In genomic region chr20:44204832-44205215, GRCh38 we compare ENCODE assay signal across 17 cellular contexts. TPM values are rescaled to one million over a fixed set of nuclear protein-coding genes. Genes with fewer than 3 reads are reported as not detected.
DNase-seq lines count a peak whose midpoint lies in the region; ATAC-seq and TF ChIP-seq lines count a peak whose summit lies in the region.
"Had no signal": no experiment of that assay in that cellular context is flagged by ENCODE, and none has a peak within 500 bp of the region (broad histone marks: within the 10 kb centered on the region; RNA-seq: fewer than 3 reads in every experiment).

No MANE protein-coding gene starts in this region.

- 89 to 93% methylated on average over 8 of the region's 10 CpGs for WGBS in mesodermal cell (ENCODE audit: insufficient coverage in 2 of 2), 2 experiments

- TF ChIP-seq CTCF in brain microvascular endothelial cell (IDR thresholded peaks at IDR 0.05; ENCODE audit: low read depth, low read length, missing control alignments) (no peak), tibial artery (IDR thresholded peaks at IDR 0.05) (no peak)

- peaks cover 74% of the 10 kb centered on the region for H3K36me3 Mint-ChIP-seq in activated T-cell treated with anti-CD3 and anti-CD28 coated beads, Interleukin-2, amount 50 U/mL, for 24 hours (ENCODE audit: low read depth)
- peaks cover 30% of the 10 kb centered on the region for H3K36me3 Mint-ChIP-seq in activated T-cell treated with anti-CD3 and anti-CD28 coated beads, Interleukin-2, amount 50 U/mL, for 4 hours (ENCODE audit: insufficient read depth)

- no peak overlapping the region for H3K4me3 Mint-ChIP-seq in activated T-cell treated with anti-CD3 and anti-CD28 coated beads, Interleukin-2, amount 50 U/mL, for 24 hours
- H3K4me3 Mint-ChIP-seq in activated T-cell treated with anti-CD3 and anti-CD28 coated beads, Interleukin-2, amount 50 U/mL, for 4 hours = no peak overlapping the region
- H3K4me3 Mint-ChIP-seq: activated naive CD8-positive, alpha-beta T cell treated with anti-CD3 and anti-CD28 coated beads, Interleukin-2, amount 10 ng/mL, durations not matched to agents 7 days and 5 days; GM23338; nephron had no signal

- no peak for ATAC-seq in activated T-cell treated with anti-CD3 and anti-CD28 coated beads, Interleukin-2, amount 50 U/mL, for 4 hours
- ATAC-seq in GM19397 (IDR thresholded peaks at IDR 0.05; ENCODE audit: unreplicated experiment) = no peak
- ATAC-seq: GM23338 had no signal

- H3K4me1 Mint-ChIP-seq in activated T-cell treated with anti-CD3 and anti-CD28 coated beads, Interleukin-2, amount 50 U/mL, for 24 hours (ENCODE audit: low read depth) = peaks cover 66% of the 10 kb centered on the region
- H3K4me1 Mint-ChIP-seq in activated T-cell treated with anti-CD3 and anti-CD28 coated beads, Interleukin-2, amount 50 U/mL, for 4 hours (ENCODE audit: low read depth) = peaks cover 61% of the 10 kb centered on the region

- no peak for DNase-seq in activated T-cell treated with anti-CD3 and anti-CD28 coated beads, Interleukin-2, amount 50 U/mL, for 24 hours
- DNase-seq in activated T-cell treated with anti-CD3 and anti-CD28 coated beads, Interleukin-2, amount 50 U/mL, for 4 hours = no peak
- DNase-seq in brain microvascular endothelial cell (no peak), tibial artery (no peak), amygdala (lab: John Stamatoyannopoulos, UW) (no peak), GOT3 (lab: John Stamatoyannopoulos, UW) (no peak)
- DNase-seq: activated CD4-positive, alpha-beta T cell treated with anti-CD3 and anti-CD28 coated beads, Interleukin-2, amount 50 U/mL, for 1 hour; activated naive CD8-positive, alpha-beta T cell treated with anti-CD3 and anti-CD28 coated beads, Interleukin-2, amount 10 ng/mL, durations not matched to agents 7 days and 5 days; NCI-H1436 treated with DMSO at 0.1 percent for 48 hours; NK-92 treated with Interleukin-12 subunit alpha and Interleukin-12 subunit beta, amount 100 ng/mL, for 24 hours; SIG-M5; testis had no signal

- peak overlapping the region; percentile 18 for H3K27ac Mint-ChIP-seq in activated T-cell treated with anti-CD3 and anti-CD28 coated beads, Interleukin-2, amount 50 U/mL, for 24 hours
- H3K27ac Mint-ChIP-seq: activated naive CD8-positive, alpha-beta T cell treated with anti-CD3 and anti-CD28 coated beads, Interleukin-2, amount 10 ng/mL, durations not matched to agents 7 days and 5 days had no signal

- H3K4me1 ChIP-seq in mesodermal cell (ENCODE audit: control insufficient read depth, insufficient read depth, low read length, poor library complexity, severe bottlenecking) = peaks cover 18% of the 10 kb centered on the region
- H3K4me1 ChIP-seq in tibial artery = peaks cover 0 to 81% (median 42%) of the 10 kb centered on the region in 4 donors

- in situ Hi-C loops in brain microvascular endothelial cell (cut with HindIII; ENCODE audit: low pct_ligation_motif_present, low sequenced_read_pairs) = no loop called here

- H3K27me3 ChIP-seq in brain microvascular endothelial cell (replicated peaks) (no peaks in the 10 kb centered on the region), tibial artery (no peaks in the 10 kb centered on the region)
- H3K27me3 ChIP-seq: testis had no signal

- H3K36me3 ChIP-seq in brain microvascular endothelial cell (replicated peaks) (peaks cover 7% of the 10 kb centered on the region), mesodermal cell (ENCODE audit: control insufficient read depth, insufficient read depth, low read length) (peaks cover 45% of the 10 kb centered on the region), tibial artery (peaks cover 26 to 44% (median 37%) of the 10 kb centered on the region in 3 donors)

- H3K9me3 ChIP-seq in mesodermal cell (ENCODE audit: control insufficient read depth, low read length) = no peaks in the 10 kb centered on the region
- H3K9me3 ChIP-seq in tibial artery = no peaks in the 10 kb centered on the region
- H3K9me3 ChIP-seq: testis had no signal

- no peak overlapping the region for H3K4me3 ChIP-seq in brain microvascular endothelial cell (ENCODE audit: low read depth, low read length)
- no peak overlapping the region for H3K4me3 ChIP-seq in mesodermal cell (ENCODE audit: extremely low read depth, insufficient read depth, low read length, poor library complexity, severe bottlenecking)
- no peak overlapping the region for H3K4me3 ChIP-seq in tibial artery
- H3K4me3 ChIP-seq: GM23338, testis had no signal

- no peaks in the 10 kb centered on the region for H3K27me3 Mint-ChIP-seq in activated T-cell treated with anti-CD3 and anti-CD28 coated beads, Interleukin-2, amount 50 U/mL, for 24 hours
- H3K27me3 Mint-ChIP-seq in activated T-cell treated with anti-CD3 and anti-CD28 coated beads, Interleukin-2, amount 50 U/mL, for 4 hours (ENCODE audit: low read depth) = no peaks in the 10 kb centered on the region
- H3K27me3 Mint-ChIP-seq: activated naive CD8-positive, alpha-beta T cell treated with anti-CD3 and anti-CD28 coated beads, Interleukin-2, amount 10 ng/mL, durations not matched to agents 7 days and 5 days had no signal

- H3K27ac ChIP-seq in brain microvascular endothelial cell (peak overlapping the region; percentile 43), mesodermal cell (ENCODE audit: low read depth, low read length, severe bottlenecking) (peak overlapping the region; percentile 61), tibial artery (peak overlapping the region; percentile 36 to 69)
- H3K27ac ChIP-seq: testis had no signal

- H3K9me3 Mint-ChIP-seq in activated T-cell treated with anti-CD3 and anti-CD28 coated beads, Interleukin-2, amount 50 U/mL, for 24 hours = no peaks in the 10 kb centered on the region
- no peaks in the 10 kb centered on the region for H3K9me3 Mint-ChIP-seq in activated T-cell treated with anti-CD3 and anti-CD28 coated beads, Interleukin-2, amount 50 U/mL, for 4 hours
- H3K9me3 Mint-ChIP-seq: activated naive CD8-positive, alpha-beta T cell treated with anti-CD3 and anti-CD28 coated beads, Interleukin-2, amount 10 ng/mL, durations not matched to agents 7 days and 5 days; GM23338; nephron had no signal

- intact Hi-C loops in tibial artery (cut with DNase I; ENCODE audit: low total_unique reads) = no loop called here

RNA-seq across cellular contexts. Expression of gene OSER1, which starts 5.7 kb away (rescaled TPM):
- 10 to 100 TPM; 17.9 to 19.7 (median 19.2) TPM for total RNA-seq in activated T-cell treated with anti-CD3 and anti-CD28 coated beads, Interleukin-2, amount 50 U/mL, for 4 hours
- 40.1 TPM for polyA plus RNA-seq in mesodermal cell (2013, experiment 1 of 2)
- polyA plus RNA-seq in mesodermal cell (2013, experiment 2 of 2) = 38.7 TPM

RNA-seq across cellular contexts. Expression of gene JPH2, which starts 17.8 kb away (rescaled TPM):
- not detected for total RNA-seq in activated T-cell treated with anti-CD3 and anti-CD28 coated beads, Interleukin-2, amount 50 U/mL, for 4 hours
- polyA plus RNA-seq in mesodermal cell (2013, experiment 1 of 2) = 5.5 TPM
- polyA plus RNA-seq in mesodermal cell (2013, experiment 2 of 2) = 5.6 TPM

RNA-seq across cellular contexts. Expression of gene GDAP1L1, which starts 42.3 kb away (rescaled TPM):
- not detected for total RNA-seq in activated T-cell treated with anti-CD3 and anti-CD28 coated beads, Interleukin-2, amount 50 U/mL, for 4 hours
- 5.6 TPM for polyA plus RNA-seq in mesodermal cell (2013, experiment 1 of 2)
- 3.5 TPM for polyA plus RNA-seq in mesodermal cell (2013, experiment 2 of 2)
- total RNA-seq: activated naive CD8-positive, alpha-beta T cell treated with anti-CD3 and anti-CD28 coated beads, Interleukin-2, amount 10 ng/mL, durations not matched to agents 7 days and 5 days; epithelial cell of proximal tubule had no signal
